ENCODE assay signal across 1 cellular context in the genomic region with DNA sequence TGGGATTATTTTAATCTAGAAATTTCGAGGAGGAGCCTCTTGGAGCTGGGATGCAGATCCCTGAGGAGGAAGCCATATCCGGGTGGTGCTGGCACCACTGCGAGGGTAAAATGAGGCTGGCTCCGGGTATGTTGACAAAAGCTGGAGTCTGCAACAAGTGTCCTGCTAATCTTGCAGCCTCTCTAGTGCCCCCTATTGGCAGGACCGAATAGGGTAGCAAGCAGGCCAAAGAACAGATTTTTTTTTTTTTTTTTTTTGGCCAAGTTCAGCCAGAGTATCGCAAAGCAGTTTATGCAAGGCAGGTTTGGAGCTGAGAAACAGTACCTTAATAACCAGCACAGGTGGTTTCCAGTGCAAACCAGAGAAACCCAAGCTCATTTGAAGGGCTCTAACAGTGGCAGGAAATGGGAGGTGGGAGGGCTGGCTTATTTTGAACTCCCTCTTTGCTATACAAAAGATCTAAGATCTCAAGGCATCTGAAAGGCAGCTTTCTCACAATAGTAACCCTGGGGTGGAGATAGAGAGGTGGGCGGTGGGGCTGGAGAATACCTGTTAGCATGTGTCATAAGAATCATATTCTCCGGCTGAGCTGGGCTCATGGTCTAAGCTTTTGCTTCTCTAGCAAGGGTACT.
TF ChIP-seq lines count a peak whose summit lies in the region.

No MANE protein-coding gene starts in this region.

TF ChIP-seq in K562, 482 proteins besides CTCF, POLR2A, EP300 and RAD21 (continued from another document):
- TF ChIP-seq, protein P1, sequence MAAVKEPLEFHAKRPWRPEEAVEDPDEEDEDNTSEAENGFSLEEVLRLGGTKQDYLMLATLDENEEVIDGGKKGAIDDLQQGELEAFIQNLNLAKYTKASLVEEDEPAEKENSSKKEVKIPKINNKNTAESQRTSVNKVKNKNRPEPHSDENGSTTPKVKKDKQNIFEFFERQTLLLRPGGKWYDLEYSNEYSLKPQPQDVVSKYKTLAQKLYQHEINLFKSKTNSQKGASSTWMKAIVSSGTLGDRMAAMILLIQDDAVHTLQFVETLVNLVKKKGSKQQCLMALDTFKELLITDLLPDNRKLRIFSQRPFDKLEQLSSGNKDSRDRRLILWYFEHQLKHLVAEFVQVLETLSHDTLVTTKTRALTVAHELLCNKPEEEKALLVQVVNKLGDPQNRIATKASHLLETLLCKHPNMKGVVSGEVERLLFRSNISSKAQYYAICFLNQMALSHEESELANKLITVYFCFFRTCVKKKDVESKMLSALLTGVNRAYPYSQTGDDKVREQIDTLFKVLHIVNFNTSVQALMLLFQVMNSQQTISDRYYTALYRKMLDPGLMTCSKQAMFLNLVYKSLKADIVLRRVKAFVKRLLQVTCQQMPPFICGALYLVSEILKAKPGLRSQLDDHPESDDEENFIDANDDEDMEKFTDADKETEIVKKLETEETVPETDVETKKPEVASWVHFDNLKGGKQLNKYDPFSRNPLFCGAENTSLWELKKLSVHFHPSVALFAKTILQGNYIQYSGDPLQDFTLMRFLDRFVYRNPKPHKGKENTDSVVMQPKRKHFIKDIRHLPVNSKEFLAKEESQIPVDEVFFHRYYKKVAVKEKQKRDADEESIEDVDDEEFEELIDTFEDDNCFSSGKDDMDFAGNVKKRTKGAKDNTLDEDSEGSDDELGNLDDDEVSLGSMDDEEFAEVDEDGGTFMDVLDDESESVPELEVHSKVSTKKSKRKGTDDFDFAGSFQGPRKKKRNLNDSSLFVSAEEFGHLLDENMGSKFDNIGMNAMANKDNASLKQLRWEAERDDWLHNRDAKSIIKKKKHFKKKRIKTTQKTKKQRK (IDR thresholded peaks at IDR 0.05; ENCODE audit: borderline replicate concordance, low read depth, low read length), result no peak
- TF ChIP-seq, protein P2, sequence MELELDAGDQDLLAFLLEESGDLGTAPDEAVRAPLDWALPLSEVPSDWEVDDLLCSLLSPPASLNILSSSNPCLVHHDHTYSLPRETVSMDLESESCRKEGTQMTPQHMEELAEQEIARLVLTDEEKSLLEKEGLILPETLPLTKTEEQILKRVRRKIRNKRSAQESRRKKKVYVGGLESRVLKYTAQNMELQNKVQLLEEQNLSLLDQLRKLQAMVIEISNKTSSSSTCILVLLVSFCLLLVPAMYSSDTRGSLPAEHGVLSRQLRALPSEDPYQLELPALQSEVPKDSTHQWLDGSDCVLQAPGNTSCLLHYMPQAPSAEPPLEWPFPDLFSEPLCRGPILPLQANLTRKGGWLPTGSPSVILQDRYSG (tag; conservative IDR thresholded peaks at IDR 0.05; ENCODE audit: low read depth), result no peak
- TF ChIP-seq ZNF253 (CRISPR knock-in tag; conservative IDR thresholded peaks at IDR 0.05) (no peak), PRMT5 (CRISPR knock-in tag; IDR thresholded peaks at IDR 0.05) (no peak), KLF16 (IDR thresholded peaks at IDR 0.05) (0 out of 2 replicates have a peak, but pooled peaks have one; percentile 16)
- TF ChIP-seq, protein P3, sequence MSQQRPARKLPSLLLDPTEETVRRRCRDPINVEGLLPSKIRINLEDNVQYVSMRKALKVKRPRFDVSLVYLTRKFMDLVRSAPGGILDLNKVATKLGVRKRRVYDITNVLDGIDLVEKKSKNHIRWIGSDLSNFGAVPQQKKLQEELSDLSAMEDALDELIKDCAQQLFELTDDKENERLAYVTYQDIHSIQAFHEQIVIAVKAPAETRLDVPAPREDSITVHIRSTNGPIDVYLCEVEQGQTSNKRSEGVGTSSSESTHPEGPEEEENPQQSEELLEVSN (IDR thresholded peaks at IDR 0.05; ENCODE audit: borderline replicate concordance in 1 of 2, extremely low read depth in 1 of 2, insufficient read depth in 1 of 2, insufficient read length in 1 of 2, low read depth in 1 of 2, low read length in 1 of 2, poor library complexity in 1 of 2, severe bottlenecking in 1 of 2), result no peak
